1 cellular context compared by ENCODE assay signal in the genomic region with DNA sequence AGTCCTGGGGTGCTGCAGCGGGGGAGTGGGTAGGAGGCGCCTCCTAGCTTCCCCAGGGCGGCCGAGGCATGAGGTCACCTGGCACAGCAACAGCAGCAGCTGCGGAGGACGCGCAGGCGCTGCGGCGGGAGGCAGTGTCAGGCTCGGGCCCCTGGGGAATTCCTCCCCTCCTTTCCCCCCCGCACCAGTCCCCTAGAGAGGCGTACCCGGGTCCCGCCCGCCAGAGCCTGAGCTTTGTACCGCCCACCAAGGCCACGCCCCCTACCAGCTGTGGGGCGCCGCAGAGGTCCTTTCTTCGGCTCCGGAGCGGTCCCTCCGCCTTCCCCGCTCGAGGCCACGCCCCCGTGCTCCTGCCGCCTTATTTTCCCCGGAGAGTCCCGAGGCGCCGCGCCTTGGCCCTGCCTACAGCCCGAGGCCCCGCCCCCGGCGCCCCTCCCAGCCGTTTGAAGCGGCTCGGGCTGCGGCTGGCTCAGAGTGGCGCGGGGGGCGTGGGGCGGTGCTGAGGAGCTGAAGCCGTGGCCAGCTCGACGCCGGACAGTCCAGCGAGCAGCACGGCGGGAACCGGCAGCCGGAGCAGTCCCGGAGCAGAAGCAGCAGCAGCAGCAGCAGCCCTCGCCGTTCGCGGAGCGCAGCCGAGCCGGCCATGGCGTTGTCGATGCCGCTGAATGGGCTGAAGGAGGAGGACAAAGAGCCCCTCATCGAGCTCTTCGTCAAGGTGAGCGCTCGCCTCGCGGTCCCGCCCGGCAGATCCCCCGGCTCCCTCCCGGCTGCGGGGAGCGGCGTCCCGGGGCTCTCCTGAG.
TF ChIP-seq lines count a peak whose summit lies in the region.

A gene (plus strand): TSS at position 537 of the 800 bp plus-strand sequence. CDS start 107 bp downstream, at position 644.

TF ChIP-seq in K562, 482 proteins besides CTCF, POLR2A, EP300 and RAD21 (continued from another document and continues in another):
- TF ChIP-seq ZBED1 (IDR thresholded peaks at IDR 0.05) (peak; percentile 63; the same call in 1 of the 2 replicates), ELF2 (CRISPR knock-in tag; IDR thresholded peaks at IDR 0.05) (0 out of 2 replicates have a peak, but pooled peaks have one; percentile 40), EP400 (IDR thresholded peaks at IDR 0.05) (peak; percentile 74), CHD4 (IDR thresholded peaks at IDR 0.05; ENCODE audit: insufficient read depth, insufficient replicate concordance, low read depth, low read length, poor library complexity, severe bottlenecking) (no peak), DACH1 (IDR thresholded peaks at IDR 0.05; ENCODE audit: partially characterized antibody) (peak; percentile 99), FOSL1 (tag; conservative IDR thresholded peaks at IDR 0.05) (peak; percentile 62), BHLHE40 (IDR thresholded peaks at IDR 0.05; ENCODE audit: low read length) (peak; percentile 81), PCBP1 (IDR thresholded peaks at IDR 0.05; ENCODE audit: low read depth, low read length, poor library complexity, severe bottlenecking) (peak; percentile 43), ZNF584 (CRISPR knock-in tag; IDR thresholded peaks at IDR 0.05; ENCODE audit: low read depth) (no peak), HDAC2 (IDR thresholded peaks at IDR 0.05) (0 out of 2 replicates have a peak, but pooled peaks have one; percentile 52), KLF16 (IDR thresholded peaks at IDR 0.05) (peak; percentile 67), NRF1 (conservative IDR thresholded peaks at IDR 0.05 in 1 of 2, IDR thresholded peaks at IDR 0.05 in 1 of 2) (peak; percentile 98), FOXM1 (IDR thresholded peaks at IDR 0.05; ENCODE audit: low read depth) (0 out of 2 replicates have a peak, but pooled peaks have one; percentile 18), FOXM1 (CRISPR knock-in tag; IDR thresholded peaks at IDR 0.05; ENCODE audit: low read depth) (no peak), ZNF699 (CRISPR knock-in tag; IDR thresholded peaks at IDR 0.05; ENCODE audit: insufficient replicate concordance) (no peak), CBX2 (IDR thresholded peaks at IDR 0.05; ENCODE audit: insufficient read depth, low read length, poor library complexity, severe bottlenecking) (no peak), KLF6 (CRISPR knock-in tag; IDR thresholded peaks at IDR 0.05; ENCODE audit: borderline replicate concordance) (no peak; the same call in 1 of the 2 replicates), RAD51 (IDR thresholded peaks at IDR 0.05; ENCODE audit: borderline replicate concordance, low read depth) (peak; percentile 26; the same call in 1 of the 2 replicates), BCOR (IDR thresholded peaks at IDR 0.05) (0 out of 2 replicates have a peak, but pooled peaks have one; percentile 18), TEAD1 (CRISPR knock-in tag; IDR thresholded peaks at IDR 0.05) (peak; percentile 84 to 95; a peak in 3 of 4 replicates), NONO (IDR thresholded peaks at IDR 0.05; ENCODE audit: low read depth in 2 of 2, low read length in 1 of 2) (peak; percentile 47 to 93; a peak in 2 of 4 replicates), CHD2 (IDR thresholded peaks at IDR 0.05; ENCODE audit: low read depth, low read length) (no peak), SMAD3 (CRISPR knock-in tag; conservative IDR thresholded peaks at IDR 0.05) (peak; percentile 17; the same call in 1 of the 2 replicates), ELF4 (CRISPR knock-in tag; IDR thresholded peaks at IDR 0.05) (0 out of 2 replicates have a peak, but pooled peaks have one; percentile 27), TSC22D4 (tag; IDR thresholded peaks at IDR 0.05) (no peak), TAF7 (tag; IDR thresholded peaks at IDR 0.05) (peak; percentile 71), MTA1 (IDR thresholded peaks at IDR 0.05; ENCODE audit: borderline replicate concordance) (no peak), KDM5B (IDR thresholded peaks at IDR 0.05; ENCODE audit: insufficient replicate concordance, low read depth, low read length) (peak; percentile 97), NCOA1 (IDR thresholded peaks at IDR 0.05; ENCODE audit: low read depth) (no peak), RUNX1 (IDR thresholded peaks at IDR 0.05; ENCODE audit: low read depth) (peak; percentile 15; the same call in 1 of the 2 replicates), GATAD2B (IDR thresholded peaks at IDR 0.05; ENCODE audit: borderline replicate concordance) (peak; percentile 62), SAP30 (IDR thresholded peaks at IDR 0.05; ENCODE audit: borderline replicate concordance, insufficient read depth, low read depth, low read length, poor library complexity, severe bottlenecking) (peak; percentile 63), PHF21A (IDR thresholded peaks at IDR 0.05; ENCODE audit: borderline replicate concordance, low read depth) (peak; percentile 11; the same call in 1 of the 2 replicates), TRIM24 (IDR thresholded peaks at IDR 0.05) (0 out of 4 replicates have a peak, but pooled peaks of 1 of the 2 experiments have one; percentile 2)
- TF ChIP-seq, protein P1, sequence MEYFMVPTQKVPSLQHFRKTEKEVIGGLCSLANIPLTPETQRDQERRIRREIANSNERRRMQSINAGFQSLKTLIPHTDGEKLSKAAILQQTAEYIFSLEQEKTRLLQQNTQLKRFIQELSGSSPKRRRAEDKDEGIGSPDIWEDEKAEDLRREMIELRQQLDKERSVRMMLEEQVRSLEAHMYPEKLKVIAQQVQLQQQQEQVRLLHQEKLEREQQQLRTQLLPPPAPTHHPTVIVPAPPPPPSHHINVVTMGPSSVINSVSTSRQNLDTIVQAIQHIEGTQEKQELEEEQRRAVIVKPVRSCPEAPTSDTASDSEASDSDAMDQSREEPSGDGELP (CRISPR knock-in tag; IDR thresholded peaks at IDR 0.05; ENCODE audit: borderline replicate concordance) = peak; percentile 100
- TF ChIP-seq, protein P2, sequence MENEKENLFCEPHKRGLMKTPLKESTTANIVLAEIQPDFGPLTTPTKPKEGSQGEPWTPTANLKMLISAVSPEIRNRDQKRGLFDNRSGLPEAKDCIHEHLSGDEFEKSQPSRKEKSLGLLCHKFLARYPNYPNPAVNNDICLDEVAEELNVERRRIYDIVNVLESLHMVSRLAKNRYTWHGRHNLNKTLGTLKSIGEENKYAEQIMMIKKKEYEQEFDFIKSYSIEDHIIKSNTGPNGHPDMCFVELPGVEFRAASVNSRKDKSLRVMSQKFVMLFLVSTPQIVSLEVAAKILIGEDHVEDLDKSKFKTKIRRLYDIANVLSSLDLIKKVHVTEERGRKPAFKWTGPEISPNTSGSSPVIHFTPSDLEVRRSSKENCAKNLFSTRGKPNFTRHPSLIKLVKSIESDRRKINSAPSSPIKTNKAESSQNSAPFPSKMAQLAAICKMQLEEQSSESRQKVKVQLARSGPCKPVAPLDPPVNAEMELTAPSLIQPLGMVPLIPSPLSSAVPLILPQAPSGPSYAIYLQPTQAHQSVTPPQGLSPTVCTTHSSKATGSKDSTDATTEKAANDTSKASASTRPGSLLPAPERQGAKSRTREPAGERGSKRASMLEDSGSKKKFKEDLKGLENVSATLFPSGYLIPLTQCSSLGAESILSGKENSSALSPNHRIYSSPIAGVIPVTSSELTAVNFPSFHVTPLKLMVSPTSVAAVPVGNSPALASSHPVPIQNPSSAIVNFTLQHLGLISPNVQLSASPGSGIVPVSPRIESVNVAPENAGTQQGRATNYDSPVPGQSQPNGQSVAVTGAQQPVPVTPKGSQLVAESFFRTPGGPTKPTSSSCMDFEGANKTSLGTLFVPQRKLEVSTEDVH (IDR thresholded peaks at IDR 0.05; ENCODE audit: low read depth, partially characterized antibody) = peak; percentile 83
- TF ChIP-seq, protein P3, sequence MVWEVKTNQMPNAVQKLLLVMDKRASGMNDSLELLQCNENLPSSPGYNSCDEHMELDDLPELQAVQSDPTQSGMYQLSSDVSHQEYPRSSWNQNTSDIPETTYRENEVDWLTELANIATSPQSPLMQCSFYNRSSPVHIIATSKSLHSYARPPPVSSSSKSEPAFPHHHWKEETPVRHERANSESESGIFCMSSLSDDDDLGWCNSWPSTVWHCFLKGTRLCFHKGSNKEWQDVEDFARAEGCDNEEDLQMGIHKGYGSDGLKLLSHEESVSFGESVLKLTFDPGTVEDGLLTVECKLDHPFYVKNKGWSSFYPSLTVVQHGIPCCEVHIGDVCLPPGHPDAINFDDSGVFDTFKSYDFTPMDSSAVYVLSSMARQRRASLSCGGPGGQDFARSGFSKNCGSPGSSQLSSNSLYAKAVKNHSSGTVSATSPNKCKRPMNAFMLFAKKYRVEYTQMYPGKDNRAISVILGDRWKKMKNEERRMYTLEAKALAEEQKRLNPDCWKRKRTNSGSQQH (CRISPR knock-in tag; IDR thresholded peaks at IDR 0.05) = no peak
- TF ChIP-seq, protein P4, sequence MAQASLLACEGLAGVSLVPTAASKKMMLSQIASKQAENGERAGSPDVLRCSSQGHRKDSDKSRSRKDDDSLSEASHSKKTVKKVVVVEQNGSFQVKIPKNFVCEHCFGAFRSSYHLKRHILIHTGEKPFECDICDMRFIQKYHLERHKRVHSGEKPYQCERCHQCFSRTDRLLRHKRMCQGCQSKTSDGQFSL (CRISPR knock-in tag; IDR thresholded peaks at IDR 0.05) = peak; percentile 49
- TF ChIP-seq, protein P4 (tag; IDR thresholded peaks at IDR 0.05) = peak in 1 of 2 experiments; percentile 42; a peak in 1 of 4 replicates
- TF ChIP-seq, protein P5, sequence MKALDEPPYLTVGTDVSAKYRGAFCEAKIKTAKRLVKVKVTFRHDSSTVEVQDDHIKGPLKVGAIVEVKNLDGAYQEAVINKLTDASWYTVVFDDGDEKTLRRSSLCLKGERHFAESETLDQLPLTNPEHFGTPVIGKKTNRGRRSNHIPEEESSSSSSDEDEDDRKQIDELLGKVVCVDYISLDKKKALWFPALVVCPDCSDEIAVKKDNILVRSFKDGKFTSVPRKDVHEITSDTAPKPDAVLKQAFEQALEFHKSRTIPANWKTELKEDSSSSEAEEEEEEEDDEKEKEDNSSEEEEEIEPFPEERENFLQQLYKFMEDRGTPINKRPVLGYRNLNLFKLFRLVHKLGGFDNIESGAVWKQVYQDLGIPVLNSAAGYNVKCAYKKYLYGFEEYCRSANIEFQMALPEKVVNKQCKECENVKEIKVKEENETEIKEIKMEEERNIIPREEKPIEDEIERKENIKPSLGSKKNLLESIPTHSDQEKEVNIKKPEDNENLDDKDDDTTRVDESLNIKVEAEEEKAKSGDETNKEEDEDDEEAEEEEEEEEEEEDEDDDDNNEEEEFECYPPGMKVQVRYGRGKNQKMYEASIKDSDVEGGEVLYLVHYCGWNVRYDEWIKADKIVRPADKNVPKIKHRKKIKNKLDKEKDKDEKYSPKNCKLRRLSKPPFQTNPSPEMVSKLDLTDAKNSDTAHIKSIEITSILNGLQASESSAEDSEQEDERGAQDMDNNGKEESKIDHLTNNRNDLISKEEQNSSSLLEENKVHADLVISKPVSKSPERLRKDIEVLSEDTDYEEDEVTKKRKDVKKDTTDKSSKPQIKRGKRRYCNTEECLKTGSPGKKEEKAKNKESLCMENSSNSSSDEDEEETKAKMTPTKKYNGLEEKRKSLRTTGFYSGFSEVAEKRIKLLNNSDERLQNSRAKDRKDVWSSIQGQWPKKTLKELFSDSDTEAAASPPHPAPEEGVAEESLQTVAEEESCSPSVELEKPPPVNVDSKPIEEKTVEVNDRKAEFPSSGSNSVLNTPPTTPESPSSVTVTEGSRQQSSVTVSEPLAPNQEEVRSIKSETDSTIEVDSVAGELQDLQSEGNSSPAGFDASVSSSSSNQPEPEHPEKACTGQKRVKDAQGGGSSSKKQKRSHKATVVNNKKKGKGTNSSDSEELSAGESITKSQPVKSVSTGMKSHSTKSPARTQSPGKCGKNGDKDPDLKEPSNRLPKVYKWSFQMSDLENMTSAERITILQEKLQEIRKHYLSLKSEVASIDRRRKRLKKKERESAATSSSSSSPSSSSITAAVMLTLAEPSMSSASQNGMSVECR (CRISPR knock-in tag; IDR thresholded peaks at IDR 0.05) = peak; percentile 69; the same call in 1 of the 2 replicates
- TF ChIP-seq, protein P6, sequence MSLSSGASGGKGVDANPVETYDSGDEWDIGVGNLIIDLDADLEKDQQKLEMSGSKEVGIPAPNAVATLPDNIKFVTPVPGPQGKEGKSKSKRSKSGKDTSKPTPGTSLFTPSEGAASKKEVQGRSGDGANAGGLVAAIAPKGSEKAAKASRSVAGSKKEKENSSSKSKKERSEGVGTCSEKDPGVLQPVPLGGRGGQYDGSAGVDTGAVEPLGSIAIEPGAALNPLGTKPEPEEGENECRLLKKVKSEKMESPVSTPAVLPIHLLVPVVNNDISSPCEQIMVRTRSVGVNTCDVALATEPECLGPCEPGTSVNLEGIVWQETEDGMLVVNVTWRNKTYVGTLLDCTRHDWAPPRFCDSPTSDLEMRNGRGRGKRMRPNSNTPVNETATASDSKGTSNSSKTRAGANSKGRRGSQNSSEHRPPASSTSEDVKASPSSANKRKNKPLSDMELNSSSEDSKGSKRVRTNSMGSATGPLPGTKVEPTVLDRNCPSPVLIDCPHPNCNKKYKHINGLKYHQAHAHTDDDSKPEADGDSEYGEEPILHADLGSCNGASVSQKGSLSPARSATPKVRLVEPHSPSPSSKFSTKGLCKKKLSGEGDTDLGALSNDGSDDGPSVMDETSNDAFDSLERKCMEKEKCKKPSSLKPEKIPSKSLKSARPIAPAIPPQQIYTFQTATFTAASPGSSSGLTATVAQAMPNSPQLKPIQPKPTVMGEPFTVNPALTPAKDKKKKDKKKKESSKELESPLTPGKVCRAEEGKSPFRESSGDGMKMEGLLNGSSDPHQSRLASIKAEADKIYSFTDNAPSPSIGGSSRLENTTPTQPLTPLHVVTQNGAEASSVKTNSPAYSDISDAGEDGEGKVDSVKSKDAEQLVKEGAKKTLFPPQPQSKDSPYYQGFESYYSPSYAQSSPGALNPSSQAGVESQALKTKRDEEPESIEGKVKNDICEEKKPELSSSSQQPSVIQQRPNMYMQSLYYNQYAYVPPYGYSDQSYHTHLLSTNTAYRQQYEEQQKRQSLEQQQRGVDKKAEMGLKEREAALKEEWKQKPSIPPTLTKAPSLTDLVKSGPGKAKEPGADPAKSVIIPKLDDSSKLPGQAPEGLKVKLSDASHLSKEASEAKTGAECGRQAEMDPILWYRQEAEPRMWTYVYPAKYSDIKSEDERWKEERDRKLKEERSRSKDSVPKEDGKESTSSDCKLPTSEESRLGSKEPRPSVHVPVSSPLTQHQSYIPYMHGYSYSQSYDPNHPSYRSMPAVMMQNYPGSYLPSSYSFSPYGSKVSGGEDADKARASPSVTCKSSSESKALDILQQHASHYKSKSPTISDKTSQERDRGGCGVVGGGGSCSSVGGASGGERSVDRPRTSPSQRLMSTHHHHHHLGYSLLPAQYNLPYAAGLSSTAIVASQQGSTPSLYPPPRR (CRISPR knock-in tag; IDR thresholded peaks at IDR 0.05; ENCODE audit: borderline replicate concordance) = 0 out of 2 replicates have a peak, but pooled peaks have one; percentile 56
- TF ChIP-seq, protein P7, sequence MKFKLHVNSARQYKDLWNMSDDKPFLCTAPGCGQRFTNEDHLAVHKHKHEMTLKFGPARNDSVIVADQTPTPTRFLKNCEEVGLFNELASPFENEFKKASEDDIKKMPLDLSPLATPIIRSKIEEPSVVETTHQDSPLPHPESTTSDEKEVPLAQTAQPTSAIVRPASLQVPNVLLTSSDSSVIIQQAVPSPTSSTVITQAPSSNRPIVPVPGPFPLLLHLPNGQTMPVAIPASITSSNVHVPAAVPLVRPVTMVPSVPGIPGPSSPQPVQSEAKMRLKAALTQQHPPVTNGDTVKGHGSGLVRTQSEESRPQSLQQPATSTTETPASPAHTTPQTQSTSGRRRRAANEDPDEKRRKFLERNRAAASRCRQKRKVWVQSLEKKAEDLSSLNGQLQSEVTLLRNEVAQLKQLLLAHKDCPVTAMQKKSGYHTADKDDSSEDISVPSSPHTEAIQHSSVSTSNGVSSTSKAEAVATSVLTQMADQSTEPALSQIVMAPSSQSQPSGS (CRISPR knock-in tag; IDR thresholded peaks at IDR 0.05) = no peak
